1 cellular context compared by ENCODE assay signal in genomic region chr1:207152792-207153434, GRCh38.
TF ChIP-seq lines count a peak whose summit lies in the region.

No MANE protein-coding gene starts in this region.

TF ChIP-seq in HepG2, 621 proteins besides CTCF, POLR2A, EP300 and RAD21 (continued from another document and continues in another):
- TF ChIP-seq, protein P1, sequence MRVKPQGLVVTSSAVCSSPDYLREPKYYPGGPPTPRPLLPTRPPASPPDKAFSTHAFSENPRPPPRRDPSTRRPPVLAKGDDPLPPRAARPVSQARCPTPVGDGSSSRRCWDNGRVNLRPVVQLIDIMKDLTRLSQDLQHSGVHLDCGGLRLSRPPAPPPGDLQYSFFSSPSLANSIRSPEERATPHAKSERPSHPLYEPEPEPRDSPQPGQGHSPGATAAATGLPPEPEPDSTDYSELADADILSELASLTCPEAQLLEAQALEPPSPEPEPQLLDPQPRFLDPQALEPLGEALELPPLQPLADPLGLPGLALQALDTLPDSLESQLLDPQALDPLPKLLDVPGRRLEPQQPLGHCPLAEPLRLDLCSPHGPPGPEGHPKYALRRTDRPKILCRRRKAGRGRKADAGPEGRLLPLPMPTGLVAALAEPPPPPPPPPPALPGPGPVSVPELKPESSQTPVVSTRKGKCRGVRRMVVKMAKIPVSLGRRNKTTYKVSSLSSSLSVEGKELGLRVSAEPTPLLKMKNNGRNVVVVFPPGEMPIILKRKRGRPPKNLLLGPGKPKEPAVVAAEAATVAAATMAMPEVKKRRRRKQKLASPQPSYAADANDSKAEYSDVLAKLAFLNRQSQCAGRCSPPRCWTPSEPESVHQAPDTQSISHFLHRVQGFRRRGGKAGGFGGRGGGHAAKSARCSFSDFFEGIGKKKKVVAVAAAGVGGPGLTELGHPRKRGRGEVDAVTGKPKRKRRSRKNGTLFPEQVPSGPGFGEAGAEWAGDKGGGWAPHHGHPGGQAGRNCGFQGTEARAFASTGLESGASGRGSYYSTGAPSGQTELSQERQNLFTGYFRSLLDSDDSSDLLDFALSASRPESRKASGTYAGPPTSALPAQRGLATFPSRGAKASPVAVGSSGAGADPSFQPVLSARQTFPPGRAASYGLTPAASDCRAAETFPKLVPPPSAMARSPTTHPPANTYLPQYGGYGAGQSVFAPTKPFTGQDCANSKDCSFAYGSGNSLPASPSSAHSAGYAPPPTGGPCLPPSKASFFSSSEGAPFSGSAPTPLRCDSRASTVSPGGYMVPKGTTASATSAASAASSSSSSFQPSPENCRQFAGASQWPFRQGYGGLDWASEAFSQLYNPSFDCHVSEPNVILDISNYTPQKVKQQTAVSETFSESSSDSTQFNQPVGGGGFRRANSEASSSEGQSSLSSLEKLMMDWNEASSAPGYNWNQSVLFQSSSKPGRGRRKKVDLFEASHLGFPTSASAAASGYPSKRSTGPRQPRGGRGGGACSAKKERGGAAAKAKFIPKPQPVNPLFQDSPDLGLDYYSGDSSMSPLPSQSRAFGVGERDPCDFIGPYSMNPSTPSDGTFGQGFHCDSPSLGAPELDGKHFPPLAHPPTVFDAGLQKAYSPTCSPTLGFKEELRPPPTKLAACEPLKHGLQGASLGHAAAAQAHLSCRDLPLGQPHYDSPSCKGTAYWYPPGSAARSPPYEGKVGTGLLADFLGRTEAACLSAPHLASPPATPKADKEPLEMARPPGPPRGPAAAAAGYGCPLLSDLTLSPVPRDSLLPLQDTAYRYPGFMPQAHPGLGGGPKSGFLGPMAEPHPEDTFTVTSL (CRISPR knock-in tag; IDR thresholded peaks at IDR 0.05; ENCODE audit: borderline replicate concordance), result 0 out of 2 replicates have a peak, but pooled peaks have one; percentile 38
- TF ChIP-seq TSC22D2 (CRISPR knock-in tag; IDR thresholded peaks at IDR 0.05; ENCODE audit: borderline replicate concordance) (no peak; the same call in 1 of the 2 replicates), ZNF710 (CRISPR knock-in tag; IDR thresholded peaks at IDR 0.05; ENCODE audit: borderline replicate concordance) (peak; percentile 43; the same call in 1 of the 2 replicates), GABPA (IDR thresholded peaks at IDR 0.05; ENCODE audit: low read depth, low read length) (peak; percentile 72), GABPA (CRISPR knock-in tag; IDR thresholded peaks at IDR 0.05; ENCODE audit: low read depth) (peak; percentile 98), ZKSCAN8 (CRISPR knock-in tag; IDR thresholded peaks at IDR 0.05; ENCODE audit: borderline replicate concordance) (peak; percentile 44; the same call in 1 of the 2 replicates), PHF21A (CRISPR knock-in tag; IDR thresholded peaks at IDR 0.05) (no peak), KDM6A (CRISPR knock-in tag; IDR thresholded peaks at IDR 0.05; ENCODE audit: low read depth) (no peak), ZNF772 (CRISPR knock-in tag; IDR thresholded peaks at IDR 0.05) (no peak), MAFF (IDR thresholded peaks at IDR 0.05; ENCODE audit: low read depth, low read length) (peak; percentile 14; the same call in 1 of the 2 replicates), ZNF646 (CRISPR knock-in tag; IDR thresholded peaks at IDR 0.05) (no peak), ZNF367 (CRISPR knock-in tag; IDR thresholded peaks at IDR 0.05; ENCODE audit: borderline replicate concordance) (no peak), NR1H2 (CRISPR knock-in tag; IDR thresholded peaks at IDR 0.05; ENCODE audit: borderline replicate concordance, low read depth) (0 out of 2 replicates have a peak, but pooled peaks have one; percentile 51), ZNF512 (CRISPR knock-in tag; IDR thresholded peaks at IDR 0.05) (no peak; the same call in 1 of the 2 replicates), DNMT3B (CRISPR knock-in tag; conservative IDR thresholded peaks at IDR 0.05) (0 out of 2 replicates have a peak, but pooled peaks have one; percentile 52), KLF12 (CRISPR knock-in tag; IDR thresholded peaks at IDR 0.05; ENCODE audit: borderline replicate concordance) (0 out of 2 replicates have a peak, but pooled peaks have one; percentile 27), ZSCAN30 (CRISPR knock-in tag; IDR thresholded peaks at IDR 0.05) (no peak), ZNF841 (CRISPR knock-in tag; IDR thresholded peaks at IDR 0.05; ENCODE audit: borderline replicate concordance) (peak; percentile 36; the same call in 1 of the 2 replicates), HNF4G (IDR thresholded peaks at IDR 0.05; ENCODE audit: borderline replicate concordance, low read depth, low read length) (no peak), HNF4G (CRISPR knock-in tag; IDR thresholded peaks at IDR 0.05; ENCODE audit: borderline replicate concordance, low read depth) (0 out of 2 replicates have a peak, but pooled peaks have one; percentile 37), BHLHE40 (IDR thresholded peaks at IDR 0.05; ENCODE audit: low read length) (peak; percentile 84), ZNF274 (CRISPR knock-in tag; IDR thresholded peaks at IDR 0.05) (0 out of 2 replicates have a peak, but pooled peaks have one; percentile 34)
- TF ChIP-seq, protein P2, sequence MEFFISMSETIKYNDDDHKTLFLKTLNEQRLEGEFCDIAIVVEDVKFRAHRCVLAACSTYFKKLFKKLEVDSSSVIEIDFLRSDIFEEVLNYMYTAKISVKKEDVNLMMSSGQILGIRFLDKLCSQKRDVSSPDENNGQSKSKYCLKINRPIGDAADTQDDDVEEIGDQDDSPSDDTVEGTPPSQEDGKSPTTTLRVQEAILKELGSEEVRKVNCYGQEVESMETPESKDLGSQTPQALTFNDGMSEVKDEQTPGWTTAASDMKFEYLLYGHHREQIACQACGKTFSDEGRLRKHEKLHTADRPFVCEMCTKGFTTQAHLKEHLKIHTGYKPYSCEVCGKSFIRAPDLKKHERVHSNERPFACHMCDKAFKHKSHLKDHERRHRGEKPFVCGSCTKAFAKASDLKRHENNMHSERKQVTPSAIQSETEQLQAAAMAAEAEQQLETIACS (CRISPR knock-in tag; IDR thresholded peaks at IDR 0.05), result no peak
- TF ChIP-seq, protein P3, sequence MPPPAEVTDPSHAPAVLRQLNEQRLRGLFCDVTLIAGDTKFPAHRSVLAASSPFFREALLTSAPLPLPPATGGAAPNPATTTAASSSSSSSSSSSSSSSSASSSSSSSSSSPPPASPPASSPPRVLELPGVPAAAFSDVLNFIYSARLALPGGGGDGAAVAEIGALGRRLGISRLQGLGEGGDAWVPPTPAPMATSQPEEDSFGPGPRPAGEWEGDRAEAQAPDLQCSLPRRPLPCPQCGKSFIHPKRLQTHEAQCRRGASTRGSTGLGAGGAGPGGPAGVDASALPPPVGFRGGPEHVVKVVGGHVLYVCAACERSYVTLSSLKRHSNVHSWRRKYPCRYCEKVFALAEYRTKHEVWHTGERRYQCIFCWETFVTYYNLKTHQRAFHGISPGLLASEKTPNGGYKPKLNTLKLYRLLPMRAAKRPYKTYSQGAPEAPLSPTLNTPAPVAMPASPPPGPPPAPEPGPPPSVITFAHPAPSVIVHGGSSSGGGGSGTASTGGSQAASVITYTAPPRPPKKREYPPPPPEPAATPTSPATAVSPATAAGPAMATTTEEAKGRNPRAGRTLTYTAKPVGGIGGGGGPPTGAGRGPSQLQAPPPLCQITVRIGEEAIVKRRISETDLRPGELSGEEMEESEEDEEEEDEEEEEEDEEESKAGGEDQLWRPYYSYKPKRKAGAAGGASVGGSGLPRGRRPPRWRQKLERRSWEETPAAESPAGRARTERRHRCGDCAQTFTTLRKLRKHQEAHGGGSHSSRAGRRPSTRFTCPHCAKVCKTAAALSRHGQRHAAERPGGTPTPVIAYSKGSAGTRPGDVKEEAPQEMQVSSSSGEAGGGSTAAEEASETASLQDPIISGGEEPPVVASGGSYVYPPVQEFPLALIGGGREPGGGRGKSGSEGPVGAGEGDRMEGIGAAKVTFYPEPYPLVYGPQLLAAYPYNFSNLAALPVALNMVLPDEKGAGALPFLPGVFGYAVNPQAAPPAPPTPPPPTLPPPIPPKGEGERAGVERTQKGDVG (CRISPR knock-in tag; IDR thresholded peaks at IDR 0.05; ENCODE audit: borderline replicate concordance), result peak; percentile 46; the same call in 1 of the 2 replicates
- TF ChIP-seq, protein P4, sequence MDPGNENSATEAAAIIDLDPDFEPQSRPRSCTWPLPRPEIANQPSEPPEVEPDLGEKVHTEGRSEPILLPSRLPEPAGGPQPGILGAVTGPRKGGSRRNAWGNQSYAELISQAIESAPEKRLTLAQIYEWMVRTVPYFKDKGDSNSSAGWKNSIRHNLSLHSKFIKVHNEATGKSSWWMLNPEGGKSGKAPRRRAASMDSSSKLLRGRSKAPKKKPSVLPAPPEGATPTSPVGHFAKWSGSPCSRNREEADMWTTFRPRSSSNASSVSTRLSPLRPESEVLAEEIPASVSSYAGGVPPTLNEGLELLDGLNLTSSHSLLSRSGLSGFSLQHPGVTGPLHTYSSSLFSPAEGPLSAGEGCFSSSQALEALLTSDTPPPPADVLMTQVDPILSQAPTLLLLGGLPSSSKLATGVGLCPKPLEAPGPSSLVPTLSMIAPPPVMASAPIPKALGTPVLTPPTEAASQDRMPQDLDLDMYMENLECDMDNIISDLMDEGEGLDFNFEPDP (CRISPR knock-in tag; conservative IDR thresholded peaks at IDR 0.05), result no peak
- TF ChIP-seq, protein P5, sequence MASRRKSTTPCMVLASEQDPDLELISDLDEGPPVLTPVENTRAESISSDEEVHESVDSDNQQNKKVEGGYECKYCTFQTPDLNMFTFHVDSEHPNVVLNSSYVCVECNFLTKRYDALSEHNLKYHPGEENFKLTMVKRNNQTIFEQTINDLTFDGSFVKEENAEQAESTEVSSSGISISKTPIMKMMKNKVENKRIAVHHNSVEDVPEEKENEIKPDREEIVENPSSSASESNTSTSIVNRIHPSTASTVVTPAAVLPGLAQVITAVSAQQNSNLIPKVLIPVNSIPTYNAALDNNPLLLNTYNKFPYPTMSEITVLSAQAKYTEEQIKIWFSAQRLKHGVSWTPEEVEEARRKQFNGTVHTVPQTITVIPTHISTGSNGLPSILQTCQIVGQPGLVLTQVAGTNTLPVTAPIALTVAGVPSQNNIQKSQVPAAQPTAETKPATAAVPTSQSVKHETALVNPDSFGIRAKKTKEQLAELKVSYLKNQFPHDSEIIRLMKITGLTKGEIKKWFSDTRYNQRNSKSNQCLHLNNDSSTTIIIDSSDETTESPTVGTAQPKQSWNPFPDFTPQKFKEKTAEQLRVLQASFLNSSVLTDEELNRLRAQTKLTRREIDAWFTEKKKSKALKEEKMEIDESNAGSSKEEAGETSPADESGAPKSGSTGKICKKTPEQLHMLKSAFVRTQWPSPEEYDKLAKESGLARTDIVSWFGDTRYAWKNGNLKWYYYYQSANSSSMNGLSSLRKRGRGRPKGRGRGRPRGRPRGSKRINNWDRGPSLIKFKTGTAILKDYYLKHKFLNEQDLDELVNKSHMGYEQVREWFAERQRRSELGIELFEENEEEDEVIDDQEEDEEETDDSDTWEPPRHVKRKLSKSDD (CRISPR knock-in tag; IDR thresholded peaks at IDR 0.05; ENCODE audit: low read depth), result no peak
